1 cellular context compared by ENCODE assay signal in genomic region chr1:245173446-245174178, GRCh38.
TF ChIP-seq lines count a peak whose summit lies in the region.

No MANE protein-coding gene starts in this region.

TF ChIP-seq in IMR-90, 13 proteins besides CTCF, POLR2A, EP300 and RAD21 (continued from another document):
- TF ChIP-seq MAZ (IDR thresholded peaks at IDR 0.05; ENCODE audit: borderline replicate concordance, low read depth, low read length) (no peak), CEBPB (IDR thresholded peaks at IDR 0.05; ENCODE audit: low read depth, low read length) (no peak), CHD1 (IDR thresholded peaks at IDR 0.05; ENCODE audit: low read depth, low read length) (no peak), MAFK (IDR thresholded peaks at IDR 0.05; ENCODE audit: low read depth, low read length) (no peak), SMC3 (IDR thresholded peaks at IDR 0.05; ENCODE audit: low read depth, low read length) (no peak), NFE2L2 (IDR thresholded peaks at IDR 0.05; ENCODE audit: low read depth, low read length) (no peak), RCOR1 (IDR thresholded peaks at IDR 0.05; ENCODE audit: insufficient replicate concordance, low read length) (no peak), FOS (IDR thresholded peaks at IDR 0.05; ENCODE audit: low read depth, low read length) (no peak), ELK1 (IDR thresholded peaks at IDR 0.05; ENCODE audit: borderline replicate concordance, low read depth, low read length) (no peak), BHLHE40 (IDR thresholded peaks at IDR 0.05; ENCODE audit: low read depth, low read length) (no peak), USF2 (IDR thresholded peaks at IDR 0.05; ENCODE audit: low read depth, low read length) (no peak), RFX5 (IDR thresholded peaks at IDR 0.05; ENCODE audit: low read depth, low read length) (no peak)
